Comparison of ENCODE assay signal across 6 cellular contexts in the genomic region with DNA sequence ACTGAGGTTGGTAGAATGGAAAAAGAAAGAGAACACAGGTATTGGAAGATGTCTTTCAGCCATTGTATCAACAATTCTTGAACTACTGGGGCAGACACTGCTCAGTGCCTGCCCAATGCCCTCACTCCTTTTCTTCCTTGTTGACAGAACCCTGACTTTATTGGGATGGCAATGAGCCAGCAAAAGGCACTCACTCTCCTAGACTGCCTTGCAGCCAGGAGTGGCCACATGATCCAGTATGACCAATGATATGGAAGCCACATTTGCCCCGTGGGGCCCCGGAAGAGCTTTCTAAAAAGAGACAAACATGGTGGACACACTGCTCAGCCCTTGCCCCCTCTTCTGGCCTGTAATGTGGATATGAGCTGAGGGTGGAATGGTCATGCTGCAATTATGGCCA.
"Had no signal": no experiment of that assay in that cellular context is flagged by ENCODE, and none has a peak within 500 bp of the region (broad histone marks: within the 10 kb centered on the region; RNA-seq: fewer than 3 reads in every experiment).

No MANE protein-coding gene starts in this region.

- FAIRE-seq: HepG2, K562 had no signal

- H3K4me3 ChIP-seq: K562 had no signal

- ATAC-seq: HepG2, K562 had no signal

- DNase-seq: IMR-90, KBM-7, KG1 had no signal

- H3K27ac ChIP-seq: HL-60 had no signal
